In the genomic region with DNA sequence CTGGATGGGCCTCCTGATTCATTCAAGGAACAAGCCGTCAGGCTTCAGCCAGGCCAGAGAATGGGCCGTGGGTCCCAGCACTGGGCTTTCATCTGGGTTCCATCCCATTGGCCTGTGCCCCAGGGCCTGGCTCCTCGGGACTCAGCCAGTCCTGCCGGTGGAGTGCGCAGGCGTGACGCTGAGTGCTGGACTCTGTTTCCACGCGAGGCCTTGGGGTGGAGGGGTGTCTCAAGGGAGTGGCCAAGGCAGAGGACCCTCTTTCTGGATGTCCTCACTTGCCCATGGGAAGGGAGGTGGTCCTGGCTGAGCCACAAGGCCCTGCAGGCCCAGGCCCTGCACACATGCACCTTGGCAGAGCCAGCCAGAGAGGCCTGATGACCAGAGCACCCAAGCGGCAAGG, we compare ENCODE assay signal across 1 cellular context. TPM values are rescaled to one million over a fixed set of nuclear protein-coding genes. Genes with fewer than 3 reads are reported as not detected.
"Had no signal": no experiment of that assay in that cellular context is flagged by ENCODE, and none has a peak within 500 bp of the region (broad histone marks: within the 10 kb centered on the region; RNA-seq: fewer than 3 reads in every experiment).

No MANE protein-coding gene starts in this region.

RNA-seq across cellular contexts. Expression of gene PRODH, which starts 28.0 kb away (rescaled TPM):
- total RNA-seq: activated CD8-positive, alpha-beta T cell treated with anti-CD3 and anti-CD28 coated beads for 36 hours had no signal
